8 cellular contexts compared by ENCODE assay signal in the genomic region with DNA sequence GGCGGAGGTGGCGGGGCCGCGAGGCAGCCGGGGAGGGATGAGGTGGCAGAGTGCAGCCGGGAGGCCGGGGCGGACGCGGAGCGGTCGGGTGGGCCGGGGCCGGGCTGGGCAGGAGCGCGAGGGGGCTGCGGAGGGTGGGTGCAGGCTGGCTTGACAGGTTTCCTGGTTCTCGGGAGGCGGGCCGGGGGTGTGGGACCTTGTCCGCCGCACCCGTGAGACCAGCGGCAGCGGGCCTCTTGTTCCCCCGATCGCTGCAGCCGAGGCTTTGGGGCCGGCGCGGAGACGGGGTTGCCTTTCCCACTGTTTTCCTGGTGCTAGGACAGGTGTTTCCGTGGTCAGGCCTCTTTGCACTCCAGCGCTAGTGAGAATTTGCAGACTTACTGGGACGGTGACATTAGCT. TPM values are rescaled to one million over a fixed set of nuclear protein-coding genes. Genes with fewer than 3 reads are reported as not detected.
DNase-seq lines count a peak whose midpoint lies in the region; ATAC-seq, FAIRE-seq and TF ChIP-seq lines count a peak whose summit lies in the region.
"Not testable (repeated sequence)": the region's sequence is repeated elsewhere in the genome, so short reads cannot be mapped to it uniquely, and the experiment has no call there.

No MANE protein-coding gene starts in this region.

- DNase-seq in AG08396 (ENCODE audit: low spot score) (peak; percentile 7), NCI-H510A (lab: John Stamatoyannopoulos, UW) (peak; percentile 3), dermis microvascular lymphatic vessel endothelial cell (ENCODE audit: low read depth in 2 of 2) (peak; percentile 33 to 71), kidney (peak; percentile 74), gastrocnemius medialis (peak in 1 of 2 donors; percentile 35)
- peak; percentile 31 to 32 for DNase-seq in activated CD4-positive, alpha-beta T cell treated with anti-CD3 and anti-CD28 coated beads, Interleukin-2, amount 50 U/mL, for 48 hours

- peak overlapping the region; percentile 79 to 80 for H3K4me3 ChIP-seq in kidney (ENCODE audit: low read length in 2 of 2)
- H3K4me3 ChIP-seq in gastrocnemius medialis = peak overlapping the region; percentile 70 to 93 (median 82)

- TF ChIP-seq POLR2A in gastrocnemius medialis (IDR thresholded peaks at IDR 0.05) = not testable (repeated sequence)

- intact Hi-C loops in kidney (cut with DNase I) = not testable (repeated sequence)
- intact Hi-C loops in gastrocnemius medialis (cut with DNase I; ENCODE audit: low total_unique reads) = loop anchor here (1.0 to 5.0 kb wide), 3 partner anchors 32 to 334 kb away; a partner anchor contains a TSS

- in situ Hi-C loops in gastrocnemius medialis (cut with MboI; ENCODE audit: low sequenced_read_pairs in 4 of 4) = not testable (repeated sequence)

- H3K4me1 ChIP-seq in kidney (ENCODE audit: control insufficient read depth in 1 of 2, insufficient read depth in 1 of 2, low read depth in 1 of 2, low read length in 2 of 2) = not testable (repeated sequence)
- peaks cover 19% of the 10 kb centered on the region in 2 donors for H3K4me1 ChIP-seq in gastrocnemius medialis

- peak overlapping the region; percentile 24 to 51 for H3K9ac ChIP-seq in kidney (ENCODE audit: low read length in 2 of 2)

- not testable (repeated sequence) for H3K36me3 ChIP-seq in kidney (ENCODE audit: control insufficient read depth in 1 of 2, insufficient read depth in 2 of 2, low read length in 2 of 2); gastrocnemius medialis

- FAIRE-seq in kidney (lab: Jason Lieb, UNC) = not testable (repeated sequence)

- ATAC-seq in GM19043 (IDR thresholded peaks at IDR 0.05; ENCODE audit: low read depth, unreplicated experiment) (peak; percentile 4), HG03108 (IDR thresholded peaks at IDR 0.05; ENCODE audit: unreplicated experiment) (peak; percentile 10), gastrocnemius medialis (peak; percentile 28 to 33)

- H3K27me3 ChIP-seq in gastrocnemius medialis = not testable (repeated sequence)

- TF ChIP-seq CTCF in kidney (IDR thresholded peaks at IDR 0.05; ENCODE audit: borderline replicate concordance, extremely low read depth, insufficient read depth); gastrocnemius medialis (IDR thresholded peaks at IDR 0.05 in 4 of 5, conservative IDR thresholded peaks at IDR 0.05 in 1 of 5): not testable (repeated sequence)

- not testable (repeated sequence) for H3K9me3 ChIP-seq in kidney (ENCODE audit: control insufficient read depth in 1 of 2, low read length in 2 of 2); gastrocnemius medialis

- H3K27ac ChIP-seq in kidney (ENCODE audit: low read depth in 2 of 2, low read length in 2 of 2) = peak overlapping the region; percentile 32 to 60
- H3K27ac ChIP-seq in gastrocnemius medialis = peak overlapping the region; percentile 87 to 97 (median 95)

RNA-seq across cellular contexts. Expression of a gene that starts 32.3 kb away (rescaled TPM):
- 2.3 and 4.6 TPM in 2 replicates for total RNA-seq in dermis microvascular lymphatic vessel endothelial cell
- total RNA-seq in kidney = 15.2 TPM
- polyA plus RNA-seq in kidney (ENCODE audit: insufficient read depth, low read depth, low replicate concordance) = 6.5 TPM
- total RNA-seq in gastrocnemius medialis = 1 to 10 TPM in 3 of 4 donors, under 1 TPM in 1; 0.49 to 3.9 (median 2.9) TPM

RNA-seq across cellular contexts. Expression of a gene that starts 47.9 kb away (rescaled TPM):
- total RNA-seq in dermis microvascular lymphatic vessel endothelial cell = 1.2 and 2.4 TPM in 2 replicates
- total RNA-seq in kidney = 12.6 TPM
- 4.7 TPM for polyA plus RNA-seq in kidney (ENCODE audit: insufficient read depth, low read depth, low replicate concordance)
- total RNA-seq in gastrocnemius medialis = 1 to 10 TPM in 2 of 4 donors, under 1 TPM in 2; 0.78 to 1.9 (median 1.1) TPM
